7 cellular contexts compared by ENCODE assay signal in genomic region chr6:109269057-109269456, GRCh38.
"Had no signal": no experiment of that assay in that cellular context is flagged by ENCODE, and none has a peak within 500 bp of the region (broad histone marks: within the 10 kb centered on the region; RNA-seq: fewer than 3 reads in every experiment).

No MANE protein-coding gene starts in this region.

- H3K9ac ChIP-seq: KMS-11 had no signal

- H3K27ac ChIP-seq: HL-60, KMS-11 had no signal

- H3K27ac Mint-ChIP-seq: IgD-negative memory B cell had no signal

- FAIRE-seq: HTR-8/SVneo had no signal

- H3K4me3 Mint-ChIP-seq: IgD-negative memory B cell had no signal

- H3K4me2 ChIP-seq: KMS-11 had no signal

- H3K27me3 Mint-ChIP-seq: IgD-negative memory B cell had no signal

- H3K4me1 Mint-ChIP-seq: IgD-negative memory B cell had no signal

- DNase-seq: IMR-90, KBM-7, KG1 had no signal
